Comparison of ENCODE assay signal across 19 cellular contexts in genomic region chr7:128430207-128430606, GRCh38.
"Had no signal": no experiment of that assay in that cellular context is flagged by ENCODE, and none has a peak within 500 bp of the region (broad histone marks: within the 10 kb centered on the region; RNA-seq: fewer than 3 reads in every experiment).

No MANE protein-coding gene starts in this region.

- H3K36me3 ChIP-seq: heart right ventricle, transverse colon had no signal

- H3K4me3 ChIP-seq: heart right ventricle, mucosa of descending colon, transverse colon had no signal

- H3K27me3 ChIP-seq: heart right ventricle, transverse colon had no signal

- H3K9me3 ChIP-seq: heart right ventricle, mucosa of descending colon, transverse colon had no signal

- ATAC-seq: heart right ventricle; left lobe of liver; mucosa of descending colon; naive thymus-derived CD4-positive, alpha-beta T cell had no signal

- FAIRE-seq: endothelial cell of umbilical vein, islet of Langerhans had no signal

- H3K27ac ChIP-seq: heart right ventricle, transverse colon had no signal

- DNase-seq: activated CD4-positive, alpha-beta T cell treated with anti-CD3 and anti-CD28 coated beads, Interleukin-2, amount 10 ng/mL, durations not matched to agents 7 days and 5 days; activated CD8-positive, alpha-beta memory T cell treated with anti-CD3 and anti-CD28 coated beads, Interleukin-2, amount 50 U/mL, for 48 hours; activated naive CD4-positive, alpha-beta T cell; activated naive CD8-positive, alpha-beta T cell treated with anti-CD3 and anti-CD28 coated beads, Interleukin-2, amount 10 ng/mL, durations not matched to agents 7 days and 5 days; cortex of kidney; effector CD4-positive, alpha-beta T cell; foreskin melanocyte; heart right ventricle; mucosa of descending colon; naive thymus-derived CD4-positive, alpha-beta T cell; posterior cingulate gyrus; retina; stimulated activated CD4-positive, alpha-beta T cell treated with anti-CD3 and anti-CD28 coated beads, Interleukin-2, amount 100 ng/mL, for 48 hours; stimulated activated naive CD4-positive, alpha-beta T cell treated with Interleukin-2 at 50 U/mL for 16 hours; substantia nigra; transverse colon had no signal
